In genomic region chr17:3718251-3718650, GRCh38 we compare ENCODE assay signal across 19 cellular contexts. TPM values are rescaled to one million over a fixed set of nuclear protein-coding genes. Genes with fewer than 3 reads are reported as not detected.
DNase-seq lines count a peak whose midpoint lies in the region; ATAC-seq and TF ChIP-seq lines count a peak whose summit lies in the region.
"Had no signal": no experiment of that assay in that cellular context is flagged by ENCODE, and none has a peak within 500 bp of the region (broad histone marks: within the 10 kb centered on the region; RNA-seq: fewer than 3 reads in every experiment).

No MANE protein-coding gene starts in this region.

- H3K4me1 ChIP-seq in CD8-positive, alpha-beta T cell (ENCODE audit: insufficient read depth, low read length) = peaks cover 19% of the 10 kb centered on the region

- DNase-seq in activated T-cell treated with anti-CD3 and anti-CD28 coated beads, Interleukin-2, amount 50 U/mL, for 72 hours = no peak
- no peak for DNase-seq in activated T-cell treated with anti-CD3 and anti-CD28 coated beads, Interleukin-2, amount 50 U/mL, for 48 hours
- DNase-seq in CD8-positive, alpha-beta T cell = no peak
- no peak for DNase-seq in activated T-helper 2 cell treated with anti-CD3 and anti-CD28 coated beads, Interferon-gamma antibody, Interleukin-2, Interleukin-4, amounts not matched to agents 10 μg/mL and 5 μg/mL and 100 μg/mL, durations not matched to agents 14 hours and 24 hours and 36 hours (ENCODE audit: low spot score)
- no peak for DNase-seq in neural crest cell (ENCODE audit: low read depth, low spot score)
- DNase-seq in activated CD8-positive, alpha-beta memory T cell treated with anti-CD3 and anti-CD28 coated beads, Interleukin-2, amount 50 U/mL, for 48 hours = no peak
- DNase-seq in WERI-Rb-1 = no peak
- DNase-seq: C1 segment of cervical spinal cord; DMS53; Karpas-422; MM.1S; NCI-H1105; NCI-H1694 treated with DMSO at 0.1 percent for 48 hours; NCI-H526 treated with DMSO at 0.1 percent for 48 hours; NK-92 treated with Interleukin-12 subunit alpha and Interleukin-12 subunit beta, amount 100 ng/mL, for 24 hours; SHP77 treated with DMSO at 0.1 percent for 48 hours had no signal

- H3K4me3 Mint-ChIP-seq in activated T-cell treated with anti-CD3 and anti-CD28 coated beads, Interleukin-2, amount 50 U/mL, for 72 hours = peak overlapping the region in 1 of 2 donors; percentile 17
- H3K4me3 Mint-ChIP-seq in CD8-positive, alpha-beta T cell = no peak overlapping the region
- peak overlapping the region; percentile 31 for H3K4me3 Mint-ChIP-seq in activated T-helper 2 cell treated with anti-CD3 and anti-CD28 coated beads, Interferon-gamma antibody, Interleukin-2, Interleukin-4, amounts not matched to agents 10 μg/mL and 5 μg/mL and 100 μg/mL, durations not matched to agents 14 hours and 24 hours and 36 hours (ENCODE audit: low read depth)
- H3K4me3 Mint-ChIP-seq in neural crest cell = peak overlapping the region; percentile 19

- H3K9me3 ChIP-seq in CD8-positive, alpha-beta T cell (ENCODE audit: low read length) = no peaks in the 10 kb centered on the region
- no peaks in the 10 kb centered on the region for H3K9me3 ChIP-seq in WERI-Rb-1 (ENCODE audit: severe bottlenecking)
- H3K9me3 ChIP-seq: A549 had no signal

- POLR2A ChIA-PET in CD8-positive, alpha-beta T cell (lab: Charles Lee) = no interaction called here

- H3K36me3 ChIP-seq in CD8-positive, alpha-beta T cell (ENCODE audit: insufficient read depth, low read length) = peaks cover 23% of the 10 kb centered on the region
- peaks cover 61% of the 10 kb centered on the region for H3K36me3 ChIP-seq in WERI-Rb-1

- peak overlapping the region; percentile 53 for H3K27ac Mint-ChIP-seq in activated T-cell treated with anti-CD3 and anti-CD28 coated beads, Interleukin-2, amount 50 U/mL, for 72 hours
- H3K27ac Mint-ChIP-seq in CD8-positive, alpha-beta T cell = peak overlapping the region; percentile 18
- H3K27ac Mint-ChIP-seq in activated T-helper 2 cell treated with anti-CD3 and anti-CD28 coated beads, Interferon-gamma antibody, Interleukin-2, Interleukin-4, amounts not matched to agents 10 μg/mL and 5 μg/mL and 100 μg/mL, durations not matched to agents 14 hours and 24 hours and 36 hours = peak overlapping the region; percentile 30
- no peak overlapping the region for H3K27ac Mint-ChIP-seq in neural crest cell (ENCODE audit: unreplicated experiment)

- no peak for TF ChIP-seq CTCF in CD8-positive, alpha-beta T cell (IDR thresholded peaks at IDR 0.05)
- no peak for TF ChIP-seq CTCF in neural crest cell (conservative IDR thresholded peaks at IDR 0.05)
- no peak for TF ChIP-seq CTCF in WERI-Rb-1 (IDR thresholded peaks at IDR 0.05; ENCODE audit: low read depth, low read length)

- no peak overlapping the region for H3K4me3 ChIP-seq in CD8-positive, alpha-beta T cell (ENCODE audit: low read depth, low read length)
- no peak overlapping the region for H3K4me3 ChIP-seq in WERI-Rb-1 (ENCODE audit: low read depth, low read length)
- H3K4me3 ChIP-seq: A549 had no signal

- H3K27ac ChIP-seq in CD8-positive, alpha-beta T cell (ENCODE audit: low read depth, low read length) = no peak overlapping the region
- no peak overlapping the region for H3K27ac ChIP-seq in WERI-Rb-1
- H3K27ac ChIP-seq: A549 had no signal

- H3K27me3 Mint-ChIP-seq in activated T-cell treated with anti-CD3 and anti-CD28 coated beads, Interleukin-2, amount 50 U/mL, for 72 hours (ENCODE audit: low read depth) = no peaks in the 10 kb centered on the region
- H3K27me3 Mint-ChIP-seq in CD8-positive, alpha-beta T cell (ENCODE audit: low read depth) = no peaks in the 10 kb centered on the region
- H3K27me3 Mint-ChIP-seq in activated T-helper 2 cell treated with anti-CD3 and anti-CD28 coated beads, Interferon-gamma antibody, Interleukin-2, Interleukin-4, amounts not matched to agents 10 μg/mL and 5 μg/mL and 100 μg/mL, durations not matched to agents 14 hours and 24 hours and 36 hours (ENCODE audit: low read depth) = no peaks in the 10 kb centered on the region
- H3K27me3 Mint-ChIP-seq in neural crest cell (ENCODE audit: low read depth) = no peaks in the 10 kb centered on the region

- H3K4me1 Mint-ChIP-seq in activated T-cell treated with anti-CD3 and anti-CD28 coated beads, Interleukin-2, amount 50 U/mL, for 72 hours (ENCODE audit: low read depth) = peaks cover 55% of the 10 kb centered on the region
- peaks cover 42% of the 10 kb centered on the region for H3K4me1 Mint-ChIP-seq in CD8-positive, alpha-beta T cell (ENCODE audit: low read depth)
- peaks cover 55% of the 10 kb centered on the region for H3K4me1 Mint-ChIP-seq in activated T-helper 2 cell treated with anti-CD3 and anti-CD28 coated beads, Interferon-gamma antibody, Interleukin-2, Interleukin-4, amounts not matched to agents 10 μg/mL and 5 μg/mL and 100 μg/mL, durations not matched to agents 14 hours and 24 hours and 36 hours (ENCODE audit: low read depth)
- peaks cover 15% of the 10 kb centered on the region for H3K4me1 Mint-ChIP-seq in neural crest cell

- no peaks in the 10 kb centered on the region for H3K9me3 Mint-ChIP-seq in activated T-cell treated with anti-CD3 and anti-CD28 coated beads, Interleukin-2, amount 50 U/mL, for 72 hours
- no peaks in the 10 kb centered on the region for H3K9me3 Mint-ChIP-seq in CD8-positive, alpha-beta T cell
- no peaks in the 10 kb centered on the region for H3K9me3 Mint-ChIP-seq in activated T-helper 2 cell treated with anti-CD3 and anti-CD28 coated beads, Interferon-gamma antibody, Interleukin-2, Interleukin-4, amounts not matched to agents 10 μg/mL and 5 μg/mL and 100 μg/mL, durations not matched to agents 14 hours and 24 hours and 36 hours
- H3K9me3 Mint-ChIP-seq in neural crest cell = no peaks in the 10 kb centered on the region

- no peaks in the 10 kb centered on the region for H3K27me3 ChIP-seq in CD8-positive, alpha-beta T cell (ENCODE audit: insufficient read depth, low read length)
- H3K27me3 ChIP-seq in WERI-Rb-1 (ENCODE audit: insufficient read depth, low read depth, severe bottlenecking) = no peaks in the 10 kb centered on the region

- no peak for ATAC-seq in activated T-cell treated with anti-CD3 and anti-CD28 coated beads, Interleukin-2, amount 50 U/mL, for 72 hours (replicated peaks in 1 of 2)
- ATAC-seq in CD8-positive, alpha-beta T cell = no peak
- no peak for ATAC-seq in GM21717 (IDR thresholded peaks at IDR 0.05; ENCODE audit: unreplicated experiment)
- ATAC-seq: A549 had no signal

- CTCF ChIA-PET in CD8-positive, alpha-beta T cell (lab: Charles Lee) = interaction anchor here (0.8 to 1.1 kb wide), 2 partner anchors 19 to 498 kb away, joined by 3 to 4 read pairs; no protein-coding TSS in a partner anchor

- peaks cover 20 to 61% of the 10 kb centered on the region in 2 donors for H3K36me3 Mint-ChIP-seq in activated T-cell treated with anti-CD3 and anti-CD28 coated beads, Interleukin-2, amount 50 U/mL, for 72 hours (ENCODE audit: insufficient read depth in 2 of 2)
- H3K36me3 Mint-ChIP-seq in CD8-positive, alpha-beta T cell = peaks cover 66% of the 10 kb centered on the region
- peaks cover 86% of the 10 kb centered on the region for H3K36me3 Mint-ChIP-seq in activated T-helper 2 cell treated with anti-CD3 and anti-CD28 coated beads, Interferon-gamma antibody, Interleukin-2, Interleukin-4, amounts not matched to agents 10 μg/mL and 5 μg/mL and 100 μg/mL, durations not matched to agents 14 hours and 24 hours and 36 hours (ENCODE audit: low read depth)
- H3K36me3 Mint-ChIP-seq in neural crest cell (ENCODE audit: low read depth) = peaks cover 6% of the 10 kb centered on the region

- intact Hi-C loops in CD8-positive, alpha-beta T cell (cut with DNase I, micrococcal nuclease) = loop anchor here in 1 of 2 experiments (10.0 kb wide), 1 partner anchor 427 kb away; the partner anchor contains the start of genes CYB5D2 and ZZEF1
- intact Hi-C loops in activated T-helper 2 cell treated with anti-CD3 and anti-CD28 coated beads, Interferon-gamma antibody, Interleukin-2, Interleukin-4, amounts not matched to agents 10 μg/mL and 5 μg/mL and 100 μg/mL, durations not matched to agents 14 hours and 24 hours and 36 hours (cut with micrococcal nuclease) = no loop called here

RNA-seq across cellular contexts. Expression of gene HASPIN, which starts 5.5 kb away (rescaled TPM):
- total RNA-seq in activated T-cell treated with anti-CD3 and anti-CD28 coated beads, Interleukin-2, amount 50 U/mL, for 72 hours = 10 to 100 TPM; 23.2 to 25.7 TPM
- under 1 TPM; 0.38 to 0.58 TPM for total RNA-seq in CD8-positive, alpha-beta T cell
- total RNA-seq in activated T-helper 2 cell treated with anti-CD3 and anti-CD28 coated beads, Interferon-gamma antibody, Interleukin-2, Interleukin-4, amounts not matched to agents 10 μg/mL and 5 μg/mL and 100 μg/mL, durations not matched to agents 14 hours and 24 hours and 36 hours = 23.0 and 23.4 TPM in 2 replicates
- 22.9 and 24.9 TPM in 2 replicates for total RNA-seq in neural crest cell

RNA-seq across cellular contexts. Expression of gene P2RX5, which starts 22.3 kb away (rescaled TPM):
- total RNA-seq in activated T-cell treated with anti-CD3 and anti-CD28 coated beads, Interleukin-2, amount 50 U/mL, for 72 hours = 10 to 100 TPM; 46.5 to 60.1 TPM
- 10 to 100 TPM; 15.3 to 18.7 TPM for total RNA-seq in CD8-positive, alpha-beta T cell
- total RNA-seq in activated T-helper 2 cell treated with anti-CD3 and anti-CD28 coated beads, Interferon-gamma antibody, Interleukin-2, Interleukin-4, amounts not matched to agents 10 μg/mL and 5 μg/mL and 100 μg/mL, durations not matched to agents 14 hours and 24 hours and 36 hours = 111 and 118 TPM in 2 replicates
- 0.61 and 1.6 TPM in 2 replicates for total RNA-seq in neural crest cell
- total RNA-seq: H4 had no signal

RNA-seq across cellular contexts. Expression of gene EMC6, which starts 49.6 kb away (rescaled TPM):
- 10 to 100 TPM; 44.0 to 45.0 TPM for total RNA-seq in activated T-cell treated with anti-CD3 and anti-CD28 coated beads, Interleukin-2, amount 50 U/mL, for 72 hours
- total RNA-seq in CD8-positive, alpha-beta T cell = 10 to 100 TPM; 39.4 to 41.6 TPM
- 61.7 and 64.9 TPM in 2 replicates for total RNA-seq in activated T-helper 2 cell treated with anti-CD3 and anti-CD28 coated beads, Interferon-gamma antibody, Interleukin-2, Interleukin-4, amounts not matched to agents 10 μg/mL and 5 μg/mL and 100 μg/mL, durations not matched to agents 14 hours and 24 hours and 36 hours
- total RNA-seq in neural crest cell = 53.4 and 54.5 TPM in 2 replicates

RNA-seq across cellular contexts. Expression of gene TAX1BP3, which starts 49.9 kb away (rescaled TPM):
- total RNA-seq in activated T-cell treated with anti-CD3 and anti-CD28 coated beads, Interleukin-2, amount 50 U/mL, for 72 hours = 10 to 100 TPM; 10.6 to 12.3 TPM
- 1 to 10 TPM; 5.5 to 5.8 TPM for total RNA-seq in CD8-positive, alpha-beta T cell
- 39.0 and 40.9 TPM in 2 replicates for total RNA-seq in activated T-helper 2 cell treated with anti-CD3 and anti-CD28 coated beads, Interferon-gamma antibody, Interleukin-2, Interleukin-4, amounts not matched to agents 10 μg/mL and 5 μg/mL and 100 μg/mL, durations not matched to agents 14 hours and 24 hours and 36 hours
- 58.2 and 65.8 TPM in 2 replicates for total RNA-seq in neural crest cell

Comparison
In these comparisons a context has a peak if more than half of its experiments do, and no peak if none do; other contexts are left out.
1. RNA of gene HASPIN, which starts 5.5 kb away (total RNA-seq): 23.2 to 25.7 TPM in activated T-cell treated with anti-CD3 and anti-CD28 coated beads, Interleukin-2, amount 50 U/mL, for 72 hours, 23.0 to 23.4 TPM in activated T-helper 2 cell treated with anti-CD3 and anti-CD28 coated beads, Interferon-gamma antibody, Interleukin-2, Interleukin-4, amounts not matched to agents 10 μg/mL and 5 μg/mL and 100 μg/mL, durations not matched to agents 14 hours and 24 hours and 36 hours and 22.9 to 24.9 TPM in neural crest cell; 0.38 to 0.58 TPM in CD8-positive, alpha-beta T cell; every median in the first group is over 10 times any median in the second.